ENCODE assay signal across 7 cellular contexts in the genomic region with DNA sequence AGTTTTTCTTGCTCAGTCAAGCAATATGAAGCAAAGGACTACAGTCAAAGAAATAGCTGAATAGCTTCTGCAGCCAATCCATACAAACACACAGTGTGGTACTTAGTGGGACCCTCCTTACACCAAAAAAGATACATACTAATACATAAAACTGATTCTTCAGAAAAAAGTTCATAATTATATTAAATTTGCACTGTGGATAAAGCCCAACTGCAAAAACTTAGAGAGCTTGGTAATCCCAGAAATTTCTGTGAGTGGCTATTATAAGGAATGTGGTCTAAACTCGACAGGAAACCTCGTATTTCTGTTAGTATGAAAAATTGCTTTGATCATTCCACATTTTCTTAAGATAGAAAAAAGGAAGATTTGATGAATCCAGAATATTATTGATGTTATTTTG.
"Had no signal": no experiment of that assay in that cellular context is flagged by ENCODE, and none has a peak within 500 bp of the region (broad histone marks: within the 10 kb centered on the region; RNA-seq: fewer than 3 reads in every experiment).

No MANE protein-coding gene starts in this region.

- H3K4me3 ChIP-seq: GM12878 had no signal

- ATAC-seq: GM12878 had no signal

- FAIRE-seq: GM12878, GM12891, GM12892, GM18507, GM19239 had no signal

- DNase-seq: GDM1, GF-D8 had no signal
